ENCODE assay signal across 8 cellular contexts in genomic region chr10:132446661-132447445, GRCh38. TPM values are rescaled to one million over a fixed set of nuclear protein-coding genes. Genes with fewer than 3 reads are reported as not detected.
DNase-seq lines count a peak whose midpoint lies in the region; ATAC-seq, FAIRE-seq and TF ChIP-seq lines count a peak whose summit lies in the region.

No MANE protein-coding gene starts in this region.

- TF ChIP-seq RAD21 in GM12878 (IDR thresholded peaks at IDR 0.05; ENCODE audit: insufficient read depth, low read depth, low read length) = peak; percentile 31; the same call in 1 of the 2 replicates

- intact Hi-C loops in GM12878 (cut with micrococcal nuclease; ENCODE audit: unreplicated experiment) = no loop called here

- H3K36me3 ChIP-seq in GM12878 (ENCODE audit: control insufficient read depth in 2 of 2, insufficient read depth in 2 of 2, low read length in 1 of 2) (no peaks in the 10 kb centered on the region), mesenchymal stem cell (ENCODE audit: control insufficient read depth in 1 of 2, insufficient read depth in 2 of 2, low read depth in 1 of 2, low read length in 2 of 2) (peaks cover 0 to 2% of the 10 kb centered on the region in 2 experiments)

- SMC1A ChIA-PET in GM12878 (lab: Charles Lee; ENCODE audit: uncharacterized antibody, unreplicated experiment) = interaction anchor here (1.0 kb wide), 1 partner anchor 49 kb away, joined by 3 read pairs; no protein-coding TSS in a partner anchor

- peak overlapping the region; percentile 62 for H3K27ac ChIP-seq in GM12878 (ENCODE audit: control insufficient read depth, insufficient read depth)
- H3K27ac ChIP-seq in mesenchymal stem cell (ENCODE audit: low read length, poor library complexity, severe bottlenecking) = peak overlapping the region; percentile 87

- H3K9me3 ChIP-seq in GM12878 (replicated peaks; ENCODE audit: control insufficient read depth, insufficient read depth, low read length) = no peaks in the 10 kb centered on the region
- no peaks in the 10 kb centered on the region for H3K9me3 ChIP-seq in mesenchymal stem cell (ENCODE audit: control insufficient read depth, low read length)

- H2BK12ac ChIP-seq in mesenchymal stem cell (ENCODE audit: low read length in 2 of 2) = peak overlapping the region; percentile 87 to 94

- H2AFZ ChIP-seq in GM12878 (ENCODE audit: control insufficient read depth, low read depth, low read length) = peak overlapping the region; percentile 81
- no peak overlapping the region for H2AFZ ChIP-seq in mesenchymal stem cell (ENCODE audit: low read depth, low read length)

- peak overlapping the region; percentile 79 to 100 for H3K18ac ChIP-seq in mesenchymal stem cell (ENCODE audit: low read depth in 1 of 2, low read length in 2 of 2)

- H3K79me1 ChIP-seq in mesenchymal stem cell (replicated peaks; ENCODE audit: low read length, poor library complexity, severe bottlenecking) = no peaks in the 10 kb centered on the region

- H3K14ac ChIP-seq in mesenchymal stem cell (ENCODE audit: low read length in 2 of 2) = peak overlapping the region in 1 of 2 experiments; percentile 21

- RAD21 ChIA-PET in GM12878 (lab: Charles Lee; ENCODE audit: unreplicated experiment) = interaction anchor here (1.2 kb wide), 1 partner anchor 59 kb away, joined by 4 read pairs; no protein-coding TSS in a partner anchor

- H2AK5ac ChIP-seq in mesenchymal stem cell (ENCODE audit: low read length, severe bottlenecking) = peak overlapping the region; percentile 95

- peak; percentile 51; the same call in 1 of the 2 replicates for TF ChIP-seq POLR2A in GM12878 (IDR thresholded peaks at IDR 0.05; ENCODE audit: low read depth, low read length)

- in situ Hi-C loops in GM12878 (cut with MboI) = no loop called here

- H4K91ac ChIP-seq in mesenchymal stem cell (ENCODE audit: low read length) = peak overlapping the region; percentile 99

- H2BK15ac ChIP-seq in mesenchymal stem cell (ENCODE audit: low read depth, poor library complexity, severe bottlenecking) = peak overlapping the region; percentile 39

- peak overlapping the region; percentile 95 to 98 for H3K4ac ChIP-seq in mesenchymal stem cell (ENCODE audit: low read depth in 1 of 2, low read length in 2 of 2)

- H4K20me1 ChIP-seq in GM12878 (ENCODE audit: control insufficient read depth, insufficient read depth) = no peaks in the 10 kb centered on the region

- H3K4me1 ChIP-seq in GM12878 (ENCODE audit: control insufficient read depth, insufficient read depth, low read length) (peaks cover 19% of the 10 kb centered on the region), mesenchymal stem cell (ENCODE audit: control insufficient read depth, insufficient read depth, low read depth, low read length) (peaks cover 51% of the 10 kb centered on the region)

- H3K4me3 Mint-ChIP-seq in T-helper 2 cell treated with Interferon-gamma antibody and Interleukin-4, amounts not matched to agents 5 μg/mL and 100 μg/mL, for 36 hours = peak overlapping the region; percentile 75
- peak overlapping the region; percentile 72 for H3K4me3 Mint-ChIP-seq in stimulated activated effector memory CD8-positive, alpha-beta T cell treated with anti-CD3 and anti-CD28 coated beads, Interleukin-12 subunit alpha, Interleukin-12 subunit beta, amount 100 ng/mL, for 72 hours

- H3K23ac ChIP-seq in mesenchymal stem cell (ENCODE audit: low read length in 2 of 2) = no peak overlapping the region

- H3K4me2 ChIP-seq in GM12878 (ENCODE audit: control insufficient read depth, insufficient read depth) = peak overlapping the region; percentile 35; the same call in 1 of the 2 replicates
- H3K4me2 ChIP-seq in mesenchymal stem cell (ENCODE audit: low read length, poor library complexity, severe bottlenecking) = no peak overlapping the region

- peak overlapping the region; percentile 97 for H2BK120ac ChIP-seq in mesenchymal stem cell (ENCODE audit: low read depth, low read length)

- 0 out of 2 replicates have a peak overlapping the region, but pooled peaks have one; percentile 16 for H3K4me3 ChIP-seq in GM12878
- no peak overlapping the region for H3K4me3 ChIP-seq in mesenchymal stem cell (ENCODE audit: insufficient read depth in 1 of 2, low read depth in 1 of 2, low read length in 2 of 2)

- peak; percentile 40 for TF ChIP-seq CTCF in AG09319 (IDR thresholded peaks at IDR 0.05; ENCODE audit: low read depth, low read length)
- peak; percentile 43 to 63 (median 48) for TF ChIP-seq CTCF in GM12878 (IDR thresholded peaks at IDR 0.05 in 2 of 3, conservative IDR thresholded peaks at IDR 0.05 in 1 of 3; ENCODE audit: control insufficient read depth in 2 of 3, extremely low read depth in 1 of 3, insufficient read depth in 1 of 3, low read depth in 3 of 3, low read length in 3 of 3)

- H3K36me3 Mint-ChIP-seq in T-helper 2 cell treated with Interferon-gamma antibody and Interleukin-4, amounts not matched to agents 5 μg/mL and 100 μg/mL, for 36 hours (ENCODE audit: low read depth) = no peaks in the 10 kb centered on the region
- H3K36me3 Mint-ChIP-seq in stimulated activated effector memory CD8-positive, alpha-beta T cell treated with anti-CD3 and anti-CD28 coated beads, Interleukin-12 subunit alpha, Interleukin-12 subunit beta, amount 100 ng/mL, for 72 hours = no peaks in the 10 kb centered on the region

- no peak for FAIRE-seq in GM12878 (lab: Jason Lieb, UNC)

- CTCF ChIA-PET in GM12878 (lab: Yijun Ruan, JAX) = interaction anchor here (0.6 to 1.5 kb wide), 6 partner anchors 24 to 869 kb away, joined by 3 to 8 read pairs (median 4); no protein-coding TSS in a partner anchor

- H3K27me3 Mint-ChIP-seq in T-helper 2 cell treated with Interferon-gamma antibody and Interleukin-4, amounts not matched to agents 5 μg/mL and 100 μg/mL, for 36 hours (ENCODE audit: low read depth) = no peaks in the 10 kb centered on the region

- WGBS in GM12878 (ENCODE audit: insufficient coverage, insufficient replicate concordance, low lambda C conversion rate, missing lambda C conversion rate) = 43% methylated on average over 14 of the region's 17 CpGs
- 52% methylated on average over 17 of the region's 17 CpGs for WGBS in mesenchymal stem cell

- peaks cover 27% of the 10 kb centered on the region for H3K4me1 Mint-ChIP-seq in T-helper 2 cell treated with Interferon-gamma antibody and Interleukin-4, amounts not matched to agents 5 μg/mL and 100 μg/mL, for 36 hours (ENCODE audit: low read depth)
- H3K4me1 Mint-ChIP-seq in stimulated activated effector memory CD8-positive, alpha-beta T cell treated with anti-CD3 and anti-CD28 coated beads, Interleukin-12 subunit alpha, Interleukin-12 subunit beta, amount 100 ng/mL, for 72 hours = peaks cover 47% of the 10 kb centered on the region

- H3K27me3 ChIP-seq in GM12878 (replicated peaks in 1 of 2; ENCODE audit: control insufficient read depth in 2 of 2, insufficient read depth in 2 of 2, low read length in 1 of 2) = no peaks in the 10 kb centered on the region
- H3K27me3 ChIP-seq in mesenchymal stem cell (ENCODE audit: control insufficient read depth in 1 of 2, insufficient read depth in 1 of 2, low read length in 2 of 2) = peaks cover 0 to 5% of the 10 kb centered on the region in 2 experiments

- no peaks in the 10 kb centered on the region for H3K79me2 ChIP-seq in GM12878 (ENCODE audit: control insufficient read depth, insufficient read depth, low read length)

- ATAC-seq in GM19438 (IDR thresholded peaks at IDR 0.05; ENCODE audit: low read depth, unreplicated experiment) = peak; percentile 54
- peak; percentile 84 for ATAC-seq in GM12878
- ATAC-seq in stimulated activated effector memory CD8-positive, alpha-beta T cell treated with anti-CD3 and anti-CD28 coated beads, Interleukin-12 subunit alpha, Interleukin-12 subunit beta, amount 100 ng/mL, for 72 hours = peak; percentile 71

- no peak for TF ChIP-seq EP300 in GM12878 (IDR thresholded peaks at IDR 0.05; ENCODE audit: borderline replicate concordance in 1 of 2, control insufficient read depth in 1 of 2, low read depth in 2 of 2, low read length in 2 of 2)

- peak overlapping the region; percentile 100 for H3K27ac Mint-ChIP-seq in T-helper 2 cell treated with Interferon-gamma antibody and Interleukin-4, amounts not matched to agents 5 μg/mL and 100 μg/mL, for 36 hours
- H3K27ac Mint-ChIP-seq in stimulated activated effector memory CD8-positive, alpha-beta T cell treated with anti-CD3 and anti-CD28 coated beads, Interleukin-12 subunit alpha, Interleukin-12 subunit beta, amount 100 ng/mL, for 72 hours = peak overlapping the region; percentile 95

- H2BK5ac ChIP-seq in mesenchymal stem cell (ENCODE audit: low read depth, low read length, poor library complexity, severe bottlenecking) = no peak overlapping the region

- no peaks in the 10 kb centered on the region for H3K9me3 Mint-ChIP-seq in T-helper 2 cell treated with Interferon-gamma antibody and Interleukin-4, amounts not matched to agents 5 μg/mL and 100 μg/mL, for 36 hours
- no peaks in the 10 kb centered on the region for H3K9me3 Mint-ChIP-seq in stimulated activated effector memory CD8-positive, alpha-beta T cell treated with anti-CD3 and anti-CD28 coated beads, Interleukin-12 subunit alpha, Interleukin-12 subunit beta, amount 100 ng/mL, for 72 hours

- DNase-seq in AG09319 (ENCODE audit: extremely low read depth, low read depth) (no peak), Kasumi-1 (lab: John Stamatoyannopoulos, UW) (peak; percentile 89 to 91), GM12878 (ENCODE audit: low read depth, low spot score) (peak; percentile 21), mesenchymal stem cell (peak; percentile 52), hypothalamus (lab: John Stamatoyannopoulos, UW) (no peak)
- peak; percentile 68 for DNase-seq in T-helper 2 cell treated with Interferon-gamma antibody and Interleukin-4, amounts not matched to agents 5 μg/mL and 100 μg/mL, for 36 hours (ENCODE audit: low spot score)
- DNase-seq in stimulated activated effector memory CD8-positive, alpha-beta T cell treated with anti-CD3 and anti-CD28 coated beads, Interleukin-12 subunit alpha, Interleukin-12 subunit beta, amount 100 ng/mL, for 72 hours (ENCODE audit: low spot score in 2 of 2) = peak; percentile 31 to 83

- no TSS peak for BruUV-seq in GM12878 (replicated peaks; lab: Mats Ljungman, UMichigan)

- H3K9ac ChIP-seq in GM12878 (ENCODE audit: control insufficient read depth, insufficient read depth, low read length) (peak overlapping the region; percentile 53), mesenchymal stem cell (ENCODE audit: low read length) (peak overlapping the region; percentile 81)

- peak overlapping the region; percentile 100 for H4K8ac ChIP-seq in mesenchymal stem cell (ENCODE audit: low read length)

- POLR2A ChIA-PET in GM12878 (lab: Charles Lee) = no interaction called here

RNA-seq across cellular contexts. Expression of gene PWWP2B, which starts 49.9 kb away (rescaled TPM):
- total RNA-seq in GM12878 (2013; cell fraction: nucleolus; rRNA removed) = 0.44 and 0.90 TPM in 2 replicates
- 0.38 and 0.56 TPM in 2 replicates for total RNA-seq in GM12878 (2014; rRNA removed)
- total RNA-seq in GM12878 (2014; rRNA removed; fragmentation: Illumina TruSeq; extraction: Trizol) = 0.04 TPM in 1 of 2 replicates, not detected in the other
- 0.72 and 0.87 TPM in 2 replicates for total RNA-seq in GM12878 (2021)
- polyA plus RNA-seq in GM12878 (2011; ENCODE audit: low read depth) = not detected
- polyA plus RNA-seq in GM12878 (2011; rRNA removed) = not detected in 2 replicates
- polyA plus RNA-seq in GM12878 (2011; cell fraction: cytosol; rRNA removed) = 0.03 TPM in 1 of 2 replicates, not detected in the other
- polyA plus RNA-seq in GM12878 (2011; cell fraction: nucleus; rRNA removed) = not detected in 2 replicates
- 0.22 and 0.49 TPM in 2 replicates for polyA plus RNA-seq in GM12878 (2012)
- 0.04 TPM in 1 of 2 replicates, not detected in the other for polyA plus RNA-seq in GM12878 (2014; fragmentation: Illumina TruSeq; extraction: Trizol)
- polyA plus RNA-seq in GM12878 (2014; fragmentation: Nextera tagmentation; extraction: Ambion mirVana) = not detected
- 0.30 and 0.59 TPM in 2 replicates for polyA plus RNA-seq in GM12878 (2014; rRNA removed)
- under 1 TPM in 1 of 2 experiments, not detected in 1; 0.14 TPM for polyA plus RNA-seq in GM12878 (2016; fragmentation: Nextera tagmentation; extraction: Ambion mirVana)
- not detected in 2 replicates for polyA minus RNA-seq in GM12878 (2011; rRNA and poly(A)+ RNA removed)
- polyA minus RNA-seq in GM12878 (2011; cell fraction: cytosol; rRNA and poly(A)+ RNA removed) = 0.67 TPM in 1 of 2 replicates, not detected in the other
- polyA minus RNA-seq in GM12878 (2011; cell fraction: nucleus; rRNA and poly(A)+ RNA removed) = not detected in 2 replicates
- 9.8 TPM for polyA plus RNA-seq in mesenchymal stem cell (2013, experiment 1 of 2)
- 9.5 TPM for polyA plus RNA-seq in mesenchymal stem cell (2013, experiment 2 of 2)

Comparison
In these comparisons a context has a peak if more than half of its experiments do, and no peak if none do; other contexts are left out.
1. DNase-seq: peak in Kasumi-1 (2 of 2), T-helper 2 cell treated with Interferon-gamma antibody and Interleukin-4, amounts not matched to agents 5 μg/mL and 100 μg/mL, for 36 hours (single experiment), GM12878 (single experiment), mesenchymal stem cell (single experiment) and stimulated activated effector memory CD8-positive, alpha-beta T cell treated with anti-CD3 and anti-CD28 coated beads, Interleukin-12 subunit alpha, Interleukin-12 subunit beta, amount 100 ng/mL, for 72 hours (2 of 2); none in AG09319 (single experiment) and hypothalamus (0 of 51).
2. Peak in every context shown above with its lines, with median percentiles within 50 percentile points of each other: ATAC-seq.